Comparison of ENCODE assay signal across 1 cellular context in genomic region chr2:210171309-210172218, GRCh38.
TF ChIP-seq lines count a peak whose summit lies in the region.

Gene KANSL1L (minus strand): TSS chr2:210171409. CDS start chr2:210154582, 16,827 bp downstream.

TF ChIP-seq in H1, 55 proteins besides CTCF, POLR2A, EP300 and RAD21:
- TF ChIP-seq CTBP2 (IDR thresholded peaks at IDR 0.05; ENCODE audit: borderline replicate concordance, insufficient read depth, insufficient read length, low read length) (peak; percentile 28), YY1 (IDR thresholded peaks at IDR 0.05; ENCODE audit: low read depth, low read length) (no peak), SIN3A (conservative IDR thresholded peaks at IDR 0.05 in 1 of 2, IDR thresholded peaks at IDR 0.05 in 1 of 2; ENCODE audit: low read depth in 1 of 2, low read length in 2 of 2) (peak in 1 of 2 experiments; percentile 47; a peak in 1 of 4 replicates), HDAC2 (IDR thresholded peaks at IDR 0.05; ENCODE audit: borderline replicate concordance in 1 of 2, low read depth in 2 of 2, low read length in 2 of 2) (peak in 1 of 2 experiments; percentile 71; a peak in 1 of 4 replicates), GABPA (IDR thresholded peaks at IDR 0.05; ENCODE audit: borderline replicate concordance, insufficient read depth, low read length) (no peak), MAFK (IDR thresholded peaks at IDR 0.05; ENCODE audit: low read depth, low read length) (no peak), POU5F1 (IDR thresholded peaks at IDR 0.05; ENCODE audit: low read depth, low read length) (no peak), RNF2 (IDR thresholded peaks at IDR 0.05; ENCODE audit: borderline replicate concordance, low read depth, low read length, missing control alignments, poor library complexity, severe bottlenecking) (no peak), BRCA1 (IDR thresholded peaks at IDR 0.05; ENCODE audit: low read depth, low read length) (no peak), CREB1 (IDR thresholded peaks at IDR 0.05) (no peak), NRF1 (IDR thresholded peaks at IDR 0.05; ENCODE audit: low read depth, low read length) (no peak), POLR2AphosphoS5 (IDR thresholded peaks at IDR 0.05; ENCODE audit: low read depth, low read length) (peak; percentile 64), CHD7 (IDR thresholded peaks at IDR 0.05; ENCODE audit: insufficient replicate concordance, low read length) (no peak), USF2 (IDR thresholded peaks at IDR 0.05; ENCODE audit: low read length) (no peak), BACH1 (IDR thresholded peaks at IDR 0.05; ENCODE audit: low read length) (no peak), JUN (IDR thresholded peaks at IDR 0.05; ENCODE audit: low read depth, low read length) (no peak), HDAC6 (IDR thresholded peaks at IDR 0.05; ENCODE audit: low read depth, low read length) (no peak), SP1 (IDR thresholded peaks at IDR 0.05; ENCODE audit: low read depth, low read length) (peak; percentile 95), SRF (IDR thresholded peaks at IDR 0.05; ENCODE audit: low read depth, low read length) (no peak), EGR1 (IDR thresholded peaks at IDR 0.05; ENCODE audit: borderline replicate concordance, low read depth, low read length) (no peak), SUZ12 (IDR thresholded peaks at IDR 0.05; ENCODE audit: low read length) (no peak), SAP30 (IDR thresholded peaks at IDR 0.05; ENCODE audit: insufficient read depth, insufficient replicate concordance, low read length) (peak; percentile 26), ASH2L (IDR thresholded peaks at IDR 0.05; ENCODE audit: low read length) (peak; percentile 91), SP4 (IDR thresholded peaks at IDR 0.05; ENCODE audit: low read length) (peak; percentile 35; the same call in 1 of the 2 replicates), SIX5 (IDR thresholded peaks at IDR 0.05; ENCODE audit: low read depth, low read length) (no peak), TBP (IDR thresholded peaks at IDR 0.05; ENCODE audit: low read depth, low read length) (peak; percentile 63; the same call in 1 of the 2 replicates), SIRT6 (IDR thresholded peaks at IDR 0.05; ENCODE audit: low read length) (no peak), CHD1 (IDR thresholded peaks at IDR 0.05; ENCODE audit: low read depth, low read length) (no peak), CHD2 (IDR thresholded peaks at IDR 0.05; ENCODE audit: low read length) (0 out of 2 replicates have a peak, but pooled peaks have one; percentile 5), BCL11A (IDR thresholded peaks at IDR 0.05; ENCODE audit: low read depth in 2 of 2, low read length in 2 of 2) (no peak), KDM1A (IDR thresholded peaks at IDR 0.05; ENCODE audit: borderline replicate concordance, low read length) (no peak), RXRA (IDR thresholded peaks at IDR 0.05; ENCODE audit: insufficient read depth, low read depth, low read length) (no peak), MAX (IDR thresholded peaks at IDR 0.05) (peak; percentile 77), KDM4A (IDR thresholded peaks at IDR 0.05; ENCODE audit: low read depth, low read length, severe bottlenecking) (peak; percentile 33), TAF7 (optimal IDR thresholded peaks at IDR 0.05; ENCODE audit: borderline replicate concordance, low read depth, low read length) (no peak), TAF1 (IDR thresholded peaks at IDR 0.05; ENCODE audit: low read depth, low read length) (peak; percentile 72), JUND (IDR thresholded peaks at IDR 0.05; ENCODE audit: low read length) (no peak), FOSL1 (IDR thresholded peaks at IDR 0.05; ENCODE audit: insufficient read depth, low read depth, low read length) (no peak), KDM5A (IDR thresholded peaks at IDR 0.05; ENCODE audit: low read length) (no peak), RFX5 (IDR thresholded peaks at IDR 0.05; ENCODE audit: borderline replicate concordance, low read depth, low read length) (no peak), ZNF274 (IDR thresholded peaks at IDR 0.05; ENCODE audit: borderline replicate concordance, extremely low read depth, low read length) (no peak), TCF12 (IDR thresholded peaks at IDR 0.05; ENCODE audit: low read depth, low read length) (no peak), NANOG (IDR thresholded peaks at IDR 0.05; ENCODE audit: insufficient read depth, low read depth, low read length, poor library complexity, severe bottlenecking) (no peak), TEAD4 (IDR thresholded peaks at IDR 0.05; ENCODE audit: low read depth, low read length) (no peak), SP2 (IDR thresholded peaks at IDR 0.05; ENCODE audit: low read length) (no peak), RBBP5 (IDR thresholded peaks at IDR 0.05; ENCODE audit: borderline replicate concordance, low read depth, low read length) (peak; percentile 58; the same call in 1 of the 2 replicates), PHF8 (conservative IDR thresholded peaks at IDR 0.05; ENCODE audit: low read depth, low read length) (peak; percentile 17; the same call in 1 of the 2 replicates), CBX8 (IDR thresholded peaks at IDR 0.05; ENCODE audit: borderline replicate concordance, low read depth, low read length) (no peak), EZH2 (IDR thresholded peaks at IDR 0.05; ENCODE audit: low read depth, low read length, severe bottlenecking) (no peak), GTF2F1 (IDR thresholded peaks at IDR 0.05; ENCODE audit: borderline replicate concordance, low read depth, low read length) (no peak), CBX5 (IDR thresholded peaks at IDR 0.05; ENCODE audit: low read depth, low read length) (no peak), CEBPB (IDR thresholded peaks at IDR 0.05; ENCODE audit: low read depth, low read length) (no peak)
- TF ChIP-seq, protein P1, sequence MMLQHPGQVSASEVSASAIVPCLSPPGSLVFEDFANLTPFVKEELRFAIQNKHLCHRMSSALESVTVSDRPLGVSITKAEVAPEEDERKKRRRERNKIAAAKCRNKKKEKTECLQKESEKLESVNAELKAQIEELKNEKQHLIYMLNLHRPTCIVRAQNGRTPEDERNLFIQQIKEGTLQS (IDR thresholded peaks at IDR 0.05; ENCODE audit: insufficient read depth, low read depth, low read length): no peak
- TF ChIP-seq, protein P2, sequence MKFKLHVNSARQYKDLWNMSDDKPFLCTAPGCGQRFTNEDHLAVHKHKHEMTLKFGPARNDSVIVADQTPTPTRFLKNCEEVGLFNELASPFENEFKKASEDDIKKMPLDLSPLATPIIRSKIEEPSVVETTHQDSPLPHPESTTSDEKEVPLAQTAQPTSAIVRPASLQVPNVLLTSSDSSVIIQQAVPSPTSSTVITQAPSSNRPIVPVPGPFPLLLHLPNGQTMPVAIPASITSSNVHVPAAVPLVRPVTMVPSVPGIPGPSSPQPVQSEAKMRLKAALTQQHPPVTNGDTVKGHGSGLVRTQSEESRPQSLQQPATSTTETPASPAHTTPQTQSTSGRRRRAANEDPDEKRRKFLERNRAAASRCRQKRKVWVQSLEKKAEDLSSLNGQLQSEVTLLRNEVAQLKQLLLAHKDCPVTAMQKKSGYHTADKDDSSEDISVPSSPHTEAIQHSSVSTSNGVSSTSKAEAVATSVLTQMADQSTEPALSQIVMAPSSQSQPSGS (IDR thresholded peaks at IDR 0.05; ENCODE audit: low read length): no peak
- TF ChIP-seq, protein P3, sequence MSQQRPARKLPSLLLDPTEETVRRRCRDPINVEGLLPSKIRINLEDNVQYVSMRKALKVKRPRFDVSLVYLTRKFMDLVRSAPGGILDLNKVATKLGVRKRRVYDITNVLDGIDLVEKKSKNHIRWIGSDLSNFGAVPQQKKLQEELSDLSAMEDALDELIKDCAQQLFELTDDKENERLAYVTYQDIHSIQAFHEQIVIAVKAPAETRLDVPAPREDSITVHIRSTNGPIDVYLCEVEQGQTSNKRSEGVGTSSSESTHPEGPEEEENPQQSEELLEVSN (IDR thresholded peaks at IDR 0.05): peak; percentile 28; the same call in 1 of the 2 replicates
